ENCODE assay signal across 29 cellular contexts in genomic region chr3:46433841-46434240, GRCh38. TPM values are rescaled to one million over a fixed set of nuclear protein-coding genes. Genes with fewer than 3 reads are reported as not detected.
"Had no signal": no experiment of that assay in that cellular context is flagged by ENCODE, and none has a peak within 500 bp of the region (broad histone marks: within the 10 kb centered on the region; RNA-seq: fewer than 3 reads in every experiment).

No MANE protein-coding gene starts in this region.

- H3K9me3 ChIP-seq: esophagus squamous epithelium, mucosa of descending colon, thoracic aorta, upper lobe of right lung, vagina had no signal

- ATAC-seq: left cardiac atrium; left lung; mucosa of descending colon; natural killer cell treated with Interleukin-12 subunit alpha and Interleukin-12 subunit beta and Interleukin-15 and Interleukin-18, amount 100 ng/mL, for 72 hours; psoas muscle; right cardiac atrium; stimulated activated memory B cell treated with anti-CD40 and anti-IgM and Interleukin-4, amounts not matched to agents 10 μg/mL and 1 μg/mL and 100 μg/mL, for 72 hours; stimulated activated naive CD8-positive, alpha-beta T cell treated with anti-CD3 and anti-CD28 coated beads, Interleukin-15, Interleukin-2, amounts not matched to agents 100 U/mL and 50 U/mL, for 24 hours; upper lobe of right lung had no signal

- FAIRE-seq: colon had no signal

- H3K4me1 ChIP-seq: left lung, psoas muscle, tibial nerve, upper lobe of right lung, vagina had no signal

- H3K27me3 ChIP-seq: esophagus squamous epithelium, left lung, spleen, tibial nerve, upper lobe of right lung, vagina had no signal

- DNase-seq: effector CD8-positive, alpha-beta T cell; endodermal cell; esophagus squamous epithelium; hypothalamus; left cardiac atrium; left lung; mesenchymal stem cell; mucosa of descending colon; naive B cell; nucleus accumbens; psoas muscle; right cardiac atrium; spleen; stimulated activated CD4-positive, alpha-beta T cell treated with anti-CD3 and anti-CD28 coated beads, Interleukin-4, amount 100 ng/mL, for 4 hours; stimulated activated naive CD8-positive, alpha-beta T cell treated with anti-CD3 and anti-CD28 coated beads, Interleukin-15, Interleukin-2, amounts not matched to agents 100 U/mL and 50 U/mL, for 24 hours; upper lobe of right lung had no signal

- H3K36me3 ChIP-seq: esophagus squamous epithelium, thoracic aorta, tibial nerve, upper lobe of right lung, vagina had no signal

- H3K27ac ChIP-seq: esophagus squamous epithelium, psoas muscle, skin epidermis, spleen, thoracic aorta, tibial nerve, upper lobe of right lung, vagina had no signal

- H3K4me3 ChIP-seq: esophagus squamous epithelium, left lung, mucosa of descending colon, psoas muscle, skin epidermis, spleen, thoracic aorta, tibial nerve, upper lobe of right lung, vagina had no signal

RNA-seq across cellular contexts. Expression of gene CCRL2, which starts 26.8 kb away (rescaled TPM):
- total RNA-seq: endodermal cell, epithelial cell of proximal tubule, mesothelial cell of epicardium, neural crest cell, osteocyte, renal cortical epithelial cell, vagina had no signal

RNA-seq across cellular contexts. Expression of gene LTF, which starts 30.9 kb away (rescaled TPM):
- total RNA-seq: epithelial cell of proximal tubule, kidney epithelial cell, mesothelial cell of epicardium, neural crest cell, osteocyte, vagina had no signal
